18 cellular contexts compared by ENCODE assay signal in genomic region chr2:119247844-119248271, GRCh38. TPM values are rescaled to one million over a fixed set of nuclear protein-coding genes. Genes with fewer than 3 reads are reported as not detected.
DNase-seq lines count a peak whose midpoint lies in the region; ATAC-seq and TF ChIP-seq lines count a peak whose summit lies in the region.
"Had no signal": no experiment of that assay in that cellular context is flagged by ENCODE, and none has a peak within 500 bp of the region (broad histone marks: within the 10 kb centered on the region; RNA-seq: fewer than 3 reads in every experiment).

No MANE protein-coding gene starts in this region.

- H3K9ac ChIP-seq in mammary epithelial cell (ENCODE audit: insufficient read depth, low read length), result no peak overlapping the region

- dilution Hi-C loops in mammary epithelial cell (cut with HindIII; ENCODE audit: low sequenced_read_pairs), result no loop called here

- H3K27ac ChIP-seq in mammary epithelial cell (ENCODE audit: insufficient read depth, low read depth, low read length) (no peak overlapping the region), upper lobe of right lung (no peak overlapping the region)

- ATAC-seq in activated naive CD4-positive, alpha-beta T cell treated with anti-CD3 and anti-CD28 coated beads, Interleukin-2, amount 50 U/mL, for 72 hours, result no peak
- no peak for ATAC-seq in upper lobe of right lung

- H3K27me3 ChIP-seq in mammary epithelial cell (ENCODE audit: insufficient read depth, low read length) (no peaks in the 10 kb centered on the region), upper lobe of right lung (no peaks in the 10 kb centered on the region)

- peaks cover 4% of the 10 kb centered on the region for H3K27me3 Mint-ChIP-seq in activated naive CD4-positive, alpha-beta T cell treated with anti-CD3 and anti-CD28 coated beads, Interleukin-2, amount 10 ng/mL, durations not matched to agents 7 days and 5 days

- no CpG with 5 or more reads among the region's 29 CpGs for WGBS in mammary epithelial cell (ENCODE audit: low coverage, missing lambda C conversion rate)

- H3K79me2 ChIP-seq in mammary epithelial cell (ENCODE audit: insufficient read depth, low read length), result no peaks in the 10 kb centered on the region

- peaks cover 37% of the 10 kb centered on the region for H3K4me1 ChIP-seq in mammary epithelial cell (ENCODE audit: insufficient read depth, low read length)
- no peaks in the 10 kb centered on the region for H3K4me1 ChIP-seq in upper lobe of right lung
- H3K4me1 ChIP-seq: HAP-1 had no signal

- no peaks in the 10 kb centered on the region for H4K20me1 ChIP-seq in mammary epithelial cell (ENCODE audit: insufficient read depth, low read length)

- H3K36me3 Mint-ChIP-seq in activated naive CD4-positive, alpha-beta T cell treated with anti-CD3 and anti-CD28 coated beads, Interleukin-2, amount 10 ng/mL, durations not matched to agents 7 days and 5 days, result no peaks in the 10 kb centered on the region
- H3K36me3 Mint-ChIP-seq in activated naive CD4-positive, alpha-beta T cell treated with anti-CD3 and anti-CD28 coated beads, Interleukin-2, amount 50 U/mL, for 72 hours, result no peaks in the 10 kb centered on the region

- no peak for TF ChIP-seq CTCF in mammary epithelial cell (conservative IDR thresholded peaks at IDR 0.05 in 1 of 2, IDR thresholded peaks at IDR 0.05 in 1 of 2; ENCODE audit: extremely low read depth in 1 of 2, insufficient read depth in 1 of 2, low read depth in 1 of 2, low read length in 2 of 2)
- TF ChIP-seq CTCF in upper lobe of right lung (IDR thresholded peaks at IDR 0.05), result no peak

- H3K36me3 ChIP-seq in mammary epithelial cell (ENCODE audit: insufficient read depth, low read length) (peaks cover 3% of the 10 kb centered on the region), upper lobe of right lung (no peaks in the 10 kb centered on the region)

- H3K4me3 ChIP-seq in mammary epithelial cell (replicated peaks in 1 of 3; ENCODE audit: insufficient read depth in 1 of 3, low read depth in 2 of 3, low read length in 3 of 3), result no peak overlapping the region
- H3K4me3 ChIP-seq in upper lobe of right lung, result no peak overlapping the region
- H3K4me3 ChIP-seq: HAP-1 had no signal

- in situ Hi-C loops in mammary epithelial cell (cut with MboI; ENCODE audit: low sequenced_read_pairs in 2 of 2), result no loop called here

- no peak overlapping the region for H3K27ac Mint-ChIP-seq in activated naive CD4-positive, alpha-beta T cell treated with anti-CD3 and anti-CD28 coated beads, Interleukin-2, amount 10 ng/mL, durations not matched to agents 7 days and 5 days
- no peak overlapping the region for H3K27ac Mint-ChIP-seq in activated naive CD4-positive, alpha-beta T cell treated with anti-CD3 and anti-CD28 coated beads, Interleukin-2, amount 50 U/mL, for 72 hours

- H2AFZ ChIP-seq in mammary epithelial cell (ENCODE audit: low read depth, low read length), result no peak overlapping the region

- CTCF ChIA-PET in activated naive CD4-positive, alpha-beta T cell treated with anti-CD3 and anti-CD28 coated beads, Interleukin-2, amount 10 ng/mL, durations not matched to agents 7 days and 5 days (lab: Charles Lee), result interaction anchor here (0.5 kb wide), 1 partner anchor 13 kb away, joined by 3 read pairs; no protein-coding TSS in a partner anchor
- CTCF ChIA-PET in mammary epithelial cell (lab: Charles Lee; ENCODE audit: low non-redundant PET), result no interaction called here

- no peaks in the 10 kb centered on the region for H3K9me3 Mint-ChIP-seq in activated naive CD4-positive, alpha-beta T cell treated with anti-CD3 and anti-CD28 coated beads, Interleukin-2, amount 10 ng/mL, durations not matched to agents 7 days and 5 days
- no peaks in the 10 kb centered on the region for H3K9me3 Mint-ChIP-seq in activated naive CD4-positive, alpha-beta T cell treated with anti-CD3 and anti-CD28 coated beads, Interleukin-2, amount 50 U/mL, for 72 hours

- peak overlapping the region; percentile 42 for H3K4me2 ChIP-seq in mammary epithelial cell (ENCODE audit: insufficient read depth, low read depth, low read length)

- H3K9me3 ChIP-seq in mammary epithelial cell (replicated peaks; ENCODE audit: insufficient read depth, low read length) (no peaks in the 10 kb centered on the region), upper lobe of right lung (no peaks in the 10 kb centered on the region)
- H3K9me3 ChIP-seq: HAP-1 had no signal

- intact Hi-C loops in mammary epithelial cell (cut with micrococcal nuclease), result no loop called here
- intact Hi-C loops in upper lobe of right lung (cut with DNase I), result no loop called here

- no TSS peak for BruUV-seq in mammary epithelial cell (replicated peaks; lab: Mats Ljungman, UMichigan)

- DNase-seq in activated naive CD4-positive, alpha-beta T cell treated with anti-CD3 and anti-CD28 coated beads, Interleukin-2, amount 10 ng/mL, durations not matched to agents 7 days and 5 days, result peak; percentile 11
- DNase-seq in activated naive CD4-positive, alpha-beta T cell treated with anti-CD3 and anti-CD28 coated beads, Interleukin-2, amount 50 U/mL, for 72 hours (ENCODE audit: low spot score in 2 of 2), result no peak
- no peak for DNase-seq in mammary epithelial cell
- DNase-seq in mesenteric fat pad (ENCODE audit: low spot score), result peak; percentile 74
- DNase-seq in upper lobe of right lung, result peak; percentile 52
- no peak for DNase-seq in LoVo (ENCODE audit: low spot score)
- DNase-seq in HuH-7 (ENCODE audit: low spot score), result no peak
- DNase-seq in NCI-H69 (lab: John Stamatoyannopoulos, UW), result no peak
- DNase-seq: 8988T, DMS79 treated with DMSO at 0.1 percent for 48 hours, NCI-H1105, NCI-H1694, NCI-H2081 treated with DMSO at 0.1 percent for 48 hours, NCI-H748 treated with DMSO at 0.1 percent for 48 hours, OCI-M1, SHP77 had no signal

- no peak overlapping the region for H3K4me3 Mint-ChIP-seq in activated naive CD4-positive, alpha-beta T cell treated with anti-CD3 and anti-CD28 coated beads, Interleukin-2, amount 10 ng/mL, durations not matched to agents 7 days and 5 days
- H3K4me3 Mint-ChIP-seq: CD14-positive monocyte had no signal

- no peaks in the 10 kb centered on the region for H3K4me1 Mint-ChIP-seq in activated naive CD4-positive, alpha-beta T cell treated with anti-CD3 and anti-CD28 coated beads, Interleukin-2, amount 10 ng/mL, durations not matched to agents 7 days and 5 days
- H3K4me1 Mint-ChIP-seq: CD14-positive monocyte had no signal

RNA-seq across cellular contexts. Expression of gene STEAP3, which starts 24.2 kb away (rescaled TPM):
- total RNA-seq in activated naive CD4-positive, alpha-beta T cell treated with anti-CD3 and anti-CD28 coated beads, Interleukin-2, amount 50 U/mL, for 72 hours, result under 1 TPM in 1 of 2 donors, not detected in 1; 0.70 TPM
- total RNA-seq in mammary epithelial cell (10 to 100 TPM; 28.8 to 35.2 TPM), mesenteric fat pad (15.2 TPM), upper lobe of right lung (14.1 TPM)
- polyA plus RNA-seq in mammary epithelial cell, result 42.2 TPM
- 39.5 TPM for polyA minus RNA-seq in mammary epithelial cell

Comparison
In these comparisons a context has a peak if more than half of its experiments do, and no peak if none do; other contexts are left out.
1. DNase-seq: peak in activated naive CD4-positive, alpha-beta T cell treated with anti-CD3 and anti-CD28 coated beads, Interleukin-2, amount 10 ng/mL, durations not matched to agents 7 days and 5 days (single experiment), mesenteric fat pad (single experiment) and upper lobe of right lung (single experiment); none in activated naive CD4-positive, alpha-beta T cell treated with anti-CD3 and anti-CD28 coated beads, Interleukin-2, amount 50 U/mL, for 72 hours (0 of 2), mammary epithelial cell (single experiment), LoVo (single experiment), HuH-7 (single experiment) and NCI-H69 (single experiment).